Comparison of ENCODE assay signal across 1 cellular context in genomic region chr5:142847898-142848790, GRCh38.
TF ChIP-seq lines count a peak whose summit lies in the region.

No MANE protein-coding gene starts in this region.

TF ChIP-seq in SK-N-SH treated with all-trans-retinoic acid at 6 μM for 48 hours, 23 proteins besides CTCF, POLR2A, EP300 and RAD21 (continued from another document):
- TF ChIP-seq PATZ1 (CRISPR knock-in tag; IDR thresholded peaks at IDR 0.05; ENCODE audit: borderline replicate concordance) = no peak
- TF ChIP-seq ZFP30 (CRISPR knock-in tag; IDR thresholded peaks at IDR 0.05) = no peak
